Comparison of ENCODE assay signal across 25 cellular contexts in the genomic region with DNA sequence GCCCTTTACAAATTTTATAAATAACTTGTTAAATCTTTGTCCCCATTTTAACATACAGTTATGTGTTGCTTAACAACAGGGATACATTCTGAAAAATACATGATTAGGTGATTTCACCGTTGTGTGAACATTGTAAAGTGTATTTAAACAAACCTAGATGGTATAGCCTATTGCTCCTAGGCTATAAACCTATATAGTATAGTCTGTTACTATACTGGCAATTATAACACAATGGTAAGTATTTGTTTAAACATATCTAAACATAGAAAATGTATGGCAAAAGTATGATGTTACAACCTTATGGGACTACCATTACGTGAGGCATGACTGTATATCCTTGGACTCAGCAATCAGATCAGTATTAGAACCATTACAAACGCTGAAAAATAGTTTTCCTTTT.
"Had no signal": no experiment of that assay in that cellular context is flagged by ENCODE, and none has a peak within 500 bp of the region (broad histone marks: within the 10 kb centered on the region; RNA-seq: fewer than 3 reads in every experiment).

No MANE protein-coding gene starts in this region.

- H3K27me3 Mint-ChIP-seq: memory B cell; naive thymus-derived CD8-positive, alpha-beta T cell; stimulated activated naive B cell treated with anti-CD40 and anti-IgM and Interleukin-4, amounts not matched to agents 10 μg/mL and 1 μg/mL and 100 μg/mL, for 72 hours had no signal

- H3K27ac Mint-ChIP-seq: memory B cell; stimulated activated naive B cell treated with anti-CD40 and anti-IgM and Interleukin-4, amounts not matched to agents 10 μg/mL and 1 μg/mL and 100 μg/mL, for 72 hours had no signal

- FAIRE-seq: pancreas had no signal

- ATAC-seq: left lobe of liver; left ventricle myocardium superior; naive thymus-derived CD8-positive, alpha-beta T cell; pancreas; right cardiac atrium; sciatic nerve; stimulated activated naive B cell treated with anti-CD40 and anti-IgM and Interleukin-4, amounts not matched to agents 10 μg/mL and 1 μg/mL and 100 μg/mL, for 72 hours; stimulated activated naive CD8-positive, alpha-beta T cell treated with anti-CD3 and anti-CD28 coated beads, Interleukin-15, Interleukin-2, amounts not matched to agents 100 U/mL and 50 U/mL, for 24 hours had no signal

- H3K4me1 Mint-ChIP-seq: neural crest cell had no signal

- DNase-seq: hypothalamus; islet precursor cell; left ventricle myocardium superior; midbrain; naive thymus-derived CD8-positive, alpha-beta T cell; nucleus accumbens; pancreas; posterior cingulate gyrus; retina; right cardiac atrium; stimulated activated CD4-positive, alpha-beta T cell treated with anti-CD3 and anti-CD28 coated beads, Interleukin-12 subunit alpha, Interleukin-12 subunit beta, amount 100 ng/mL, for 4 hours; stimulated activated CD4-positive, alpha-beta T cell treated with anti-CD3 and anti-CD28 coated beads, Interleukin-15, amount 100 ng/mL, for 24 hours; stimulated activated CD4-positive, alpha-beta T cell treated with anti-CD3 and anti-CD28 coated beads, Interleukin-2, amount 100 ng/mL, for 24 hours; stimulated activated CD4-positive, alpha-beta T cell treated with anti-CD3 and anti-CD28 coated beads, Interleukin-4, amount 100 ng/mL, for 1 hour; stimulated activated naive B cell treated with anti-CD40 and anti-IgM and Interleukin-4, amounts not matched to agents 10 μg/mL and 1 μg/mL and 100 μg/mL, for 72 hours; stimulated activated naive CD8-positive, alpha-beta T cell treated with anti-CD3 and anti-CD28 coated beads, Interleukin-15, Interleukin-2, amounts not matched to agents 100 U/mL and 50 U/mL, for 24 hours; stomach; testis; transverse colon; upper lobe of left lung had no signal

- H3K4me3 Mint-ChIP-seq: memory B cell; nephron; neural crest cell; stimulated activated naive B cell treated with anti-CD40 and anti-IgM and Interleukin-4, amounts not matched to agents 10 μg/mL and 1 μg/mL and 100 μg/mL, for 72 hours had no signal

- H3K9me3 Mint-ChIP-seq: memory B cell; naive thymus-derived CD8-positive, alpha-beta T cell; nephron; neural crest cell had no signal
